ENCODE assay signal across 15 cellular contexts in genomic region chr22:38957046-38957770, GRCh38. TPM values are rescaled to one million over a fixed set of nuclear protein-coding genes. Genes with fewer than 3 reads are reported as not detected.
DNase-seq lines count a peak whose midpoint lies in the region; ATAC-seq, FAIRE-seq and TF ChIP-seq lines count a peak whose summit lies in the region.
"Had no signal": no experiment of that assay in that cellular context is flagged by ENCODE, and none has a peak within 500 bp of the region (broad histone marks: within the 10 kb centered on the region; RNA-seq: fewer than 3 reads in every experiment).

TSS of gene APOBEC3A (plus strand) at chr22:38957609. CDS start at chr22:38957692, 83 bp downstream.

- no peak within 1 kb of the TSS for H2BK20ac ChIP-seq in IMR-90 (ENCODE audit: low read depth, low read length)
- H2BK20ac ChIP-seq in H1 (ENCODE audit: low read length), result no peak within 1 kb of the TSS

- 69% methylated on average over 6 of the region's 11 CpGs; no CpG with 5 or more reads in 1 of the 2 experiments for WGBS in IMR-90 (ENCODE audit: extremely low coverage in 2 of 2, insufficient read length in 1 of 2), 2 experiments
- 92% methylated on average over 11 of the region's 11 CpGs; no CpG with 5 or more reads in 1 of the 2 experiments for WGBS in H1 (ENCODE audit: extremely low coverage in 1 of 2, insufficient coverage in 1 of 2, insufficient read length in 1 of 2, insufficient replicate concordance in 2 of 2, low coverage in 1 of 2, low lambda C conversion rate in 2 of 2, missing lambda C conversion rate in 1 of 2), 2 experiments

- no peaks in the 10 kb centered on the region for H3K36me3 Mint-ChIP-seq in natural killer cell treated with Interleukin-12 subunit alpha and Interleukin-12 subunit beta and Interleukin-15 and Interleukin-18, amount 100 ng/mL, for 72 hours
- H3K36me3 Mint-ChIP-seq: CD8-positive, alpha-beta T cell; stimulated activated naive B cell treated with anti-CD40 and anti-IgM and Interleukin-4, amounts not matched to agents 10 μg/mL and 1 μg/mL and 100 μg/mL, for 72 hours had no signal

- no peak within 1 kb of the TSS for H2BK12ac ChIP-seq in H1 (ENCODE audit: low read depth, low read length)

- no peak for DNase-seq in IMR-90
- no peak for DNase-seq in H1 (ENCODE audit: low read depth in 1 of 2, low spot score in 2 of 2)
- DNase-seq in natural killer cell treated with Interleukin-12 subunit alpha and Interleukin-12 subunit beta and Interleukin-15 and Interleukin-18, amount 100 ng/mL, for 72 hours (ENCODE audit: low spot score), result peak; percentile 56
- DNase-seq in H4 (ENCODE audit: low spot score), result no peak
- no peak for DNase-seq in stimulated activated CD4-positive, alpha-beta T cell treated with anti-CD3 and anti-CD28 coated beads, Interleukin-2, amount 100 ng/mL, for 24 hours
- DNase-seq: CD8-positive, alpha-beta T cell; GF-D8; hippocampal formation; mesenchymal stem cell; NCI-H2171 treated with DMSO at 0.1 percent for 48 hours; OCI-M1; stimulated activated naive B cell treated with anti-CD40 and anti-IgM and Interleukin-4, amounts not matched to agents 10 μg/mL and 1 μg/mL and 100 μg/mL, for 72 hours had no signal

- H3K4me1 ChIP-seq in BLaER1 treated with 17β-estradiol and CSF1 and Interleukin-3, amounts not matched to agents 10 nM and 100 nM, result peaks cover 28 to 81% (median 65%) of the 10 kb centered on the region in 10 experiments
- H3K4me1 ChIP-seq in IMR-90 (ENCODE audit: control insufficient read depth, insufficient read depth, low read length) (no peaks in the 10 kb centered on the region), H1 (replicated peaks in 1 of 4; ENCODE audit: control insufficient read depth in 3 of 4, insufficient read depth in 4 of 4, low read length in 3 of 4) (no peaks in the 10 kb centered on the region)

- POLR2A ChIA-PET in IMR-90 (lab: Charles Lee; ENCODE audit: unreplicated experiment) (no interaction called here), H1 (lab: Charles Lee; ENCODE audit: partially characterized antibody) (interaction anchor here (1.3 kb wide), 1 partner anchor 9 kb away, joined by 3 read pairs; no protein-coding TSS in a partner anchor)

- peak within 1 kb of the TSS in 1 of 11 experiments; percentile 46; a peak in 1 of 22 replicates for H3K9ac ChIP-seq in BLaER1 treated with 17β-estradiol and CSF1 and Interleukin-3, amounts not matched to agents 10 nM and 100 nM
- H3K9ac ChIP-seq in IMR-90 (ENCODE audit: low read depth, low read length), result no peak within 1 kb of the TSS
- H3K9ac ChIP-seq in H1 (replicated peaks in 1 of 4; ENCODE audit: extremely low read depth in 1 of 4, low read depth in 3 of 4, low read length in 3 of 4), result no peak within 1 kb of the TSS

- in situ Hi-C loops in IMR-90 (cut with MboI; ENCODE audit: low sequenced_read_pairs), result no loop called here

- no peaks in the 10 kb centered on the region for H3K9me3 Mint-ChIP-seq in natural killer cell treated with Interleukin-12 subunit alpha and Interleukin-12 subunit beta and Interleukin-15 and Interleukin-18, amount 100 ng/mL, for 72 hours
- H3K9me3 Mint-ChIP-seq: CD8-positive, alpha-beta T cell; stimulated activated naive B cell treated with anti-CD40 and anti-IgM and Interleukin-4, amounts not matched to agents 10 μg/mL and 1 μg/mL and 100 μg/mL, for 72 hours had no signal

- TF ChIP-seq POLR2A in IMR-90 (IDR thresholded peaks at IDR 0.05; ENCODE audit: low read depth, low read length) (no peak), H1 (IDR thresholded peaks at IDR 0.05; ENCODE audit: control extremely low read depth in 1 of 2, low read depth in 2 of 2, low read length in 2 of 2) (no peak)

- peak within 1 kb of the TSS in 2 of 10 experiments; percentile 24 to 44; a peak in 1 of 20 replicates for H3K4me3 ChIP-seq in BLaER1 treated with 17β-estradiol and CSF1 and Interleukin-3, amounts not matched to agents 10 nM and 100 nM
- H3K4me3 ChIP-seq in IMR-90 (ENCODE audit: insufficient read depth, low read depth, low read length) (no peak within 1 kb of the TSS), H1 (ENCODE audit: extremely low read depth in 1 of 4, insufficient read depth in 2 of 4, low read depth in 3 of 4, low read length in 4 of 4) (no peak within 1 kb of the TSS)

- no peak within 1 kb of the TSS for H2AK5ac ChIP-seq in IMR-90 (ENCODE audit: low read depth, low read length)
- 0 out of 2 replicates have a peak within 1 kb of the TSS, but pooled peaks have one; percentile 39 for H2AK5ac ChIP-seq in H1 (ENCODE audit: low read depth, low read length)

- no peak within 1 kb of the TSS for H3K56ac ChIP-seq in IMR-90 (ENCODE audit: extremely low read depth, insufficient read depth, low read length)
- no peak within 1 kb of the TSS for H3K56ac ChIP-seq in H1 (replicated peaks; ENCODE audit: insufficient read length, low read depth, low read length)

- no peak within 1 kb of the TSS for H3K4ac ChIP-seq in IMR-90 (ENCODE audit: low read depth, low read length)
- no peak within 1 kb of the TSS for H3K4ac ChIP-seq in H1 (replicated peaks; ENCODE audit: insufficient read length, low read depth, low read length)

- H2BK15ac ChIP-seq in IMR-90 (ENCODE audit: low read depth, low read length) (no peak within 1 kb of the TSS), H1 (ENCODE audit: low read length) (no peak within 1 kb of the TSS)

- dilution Hi-C loops in IMR-90 (cut with HindIII; ENCODE audit: low sequenced_read_pairs, unreplicated experiment), result no loop called here

- no peak for TF ChIP-seq EP300 in H1 (IDR thresholded peaks at IDR 0.05; ENCODE audit: borderline replicate concordance in 1 of 2, low read depth in 2 of 2, low read length in 2 of 2)

- CTCF ChIA-PET in IMR-90 (lab: Yijun Ruan, JAX), result no interaction called here
- CTCF ChIA-PET in H1 (lab: Charles Lee; ENCODE audit: partially characterized antibody), result no interaction called here

- intact Hi-C loops in IMR-90 (cut with micrococcal nuclease), result no loop called here

- H2BK120ac ChIP-seq in IMR-90 (ENCODE audit: low read depth, low read length) (no peak within 1 kb of the TSS), H1 (replicated peaks; ENCODE audit: low read depth, low read length) (no peak within 1 kb of the TSS)

- H3K18ac ChIP-seq in IMR-90 (ENCODE audit: low read depth, low read length) (no peak within 1 kb of the TSS), H1 (ENCODE audit: extremely low read depth, low read length) (no peak within 1 kb of the TSS; the same call in 1 of the 2 replicates)

- peak within 1 kb of the TSS in 8 of 11 experiments; percentile 12 to 91 (median 54); a peak in 13 of 22 replicates for H3K4me2 ChIP-seq in BLaER1 treated with 17β-estradiol and CSF1 and Interleukin-3, amounts not matched to agents 10 nM and 100 nM
- H3K4me2 ChIP-seq in IMR-90 (ENCODE audit: low read depth, low read length) (no peak within 1 kb of the TSS), H1 (ENCODE audit: insufficient read depth in 1 of 2, low read depth in 2 of 2, low read length in 2 of 2) (no peak within 1 kb of the TSS)

- H3K27ac Mint-ChIP-seq in natural killer cell treated with Interleukin-12 subunit alpha and Interleukin-12 subunit beta and Interleukin-15 and Interleukin-18, amount 100 ng/mL, for 72 hours, result peak within 1 kb of the TSS; percentile 47 to 89
- H3K27ac Mint-ChIP-seq: CD8-positive, alpha-beta T cell; stimulated activated naive B cell treated with anti-CD40 and anti-IgM and Interleukin-4, amounts not matched to agents 10 μg/mL and 1 μg/mL and 100 μg/mL, for 72 hours had no signal

- TF ChIP-seq CTCF in IMR-90 (conservative IDR thresholded peaks at IDR 0.05; ENCODE audit: low read depth, low read length) (no peak), H1 (IDR thresholded peaks at IDR 0.05; ENCODE audit: control extremely low read depth in 1 of 3, insufficient read depth in 1 of 3, low read depth in 1 of 3, low read length in 3 of 3) (no peak)

- H4K5ac ChIP-seq in IMR-90 (ENCODE audit: low read depth, low read length), result no peak within 1 kb of the TSS
- H4K5ac ChIP-seq in H1 (ENCODE audit: insufficient read length, low read depth, low read length), result no peak within 1 kb of the TSS

- H3K9me3 ChIP-seq in BLaER1 treated with 17β-estradiol and CSF1 and Interleukin-3, amounts not matched to agents 10 nM and 100 nM (replicated peaks in 1 of 11), result no peaks in the 10 kb centered on the region
- H3K9me3 ChIP-seq in IMR-90 (ENCODE audit: control insufficient read depth, insufficient read depth, low read length), result no peaks in the 10 kb centered on the region
- H3K9me3 ChIP-seq in H1 (ENCODE audit: insufficient read depth in 2 of 2, low read depth in 1 of 2, low read length in 1 of 2), result no peaks in the 10 kb centered on the region

- H2AK9ac ChIP-seq in IMR-90 (replicated peaks; ENCODE audit: low read depth, low read length, poor library complexity), result no peak within 1 kb of the TSS

- H3K27me3 Mint-ChIP-seq in natural killer cell treated with Interleukin-12 subunit alpha and Interleukin-12 subunit beta and Interleukin-15 and Interleukin-18, amount 100 ng/mL, for 72 hours, result peaks cover 10 to 11% of the 10 kb centered on the region in 2 donors

- no TSS peak for BruUV-seq in IMR-90 (replicated peaks; lab: Mats Ljungman, UMichigan)

- no peak within 1 kb of the TSS for H4K8ac ChIP-seq in IMR-90 (ENCODE audit: low read depth in 2 of 2, low read length in 2 of 2)
- H4K8ac ChIP-seq in H1 (ENCODE audit: extremely low read depth, insufficient read depth, low read length), result no peak within 1 kb of the TSS

- H3K23ac ChIP-seq in IMR-90 (ENCODE audit: low read depth, low read length) (no peak within 1 kb of the TSS), H1 (ENCODE audit: insufficient read length) (no peak within 1 kb of the TSS)

- H2BK5ac ChIP-seq in IMR-90 (ENCODE audit: low read depth, low read length, poor library complexity, severe bottlenecking) (no peak within 1 kb of the TSS), H1 (ENCODE audit: low read depth, low read length) (no peak within 1 kb of the TSS)

- H3K4me1 Mint-ChIP-seq in natural killer cell treated with Interleukin-12 subunit alpha and Interleukin-12 subunit beta and Interleukin-15 and Interleukin-18, amount 100 ng/mL, for 72 hours (ENCODE audit: low read depth in 2 of 2), result peaks cover 24 to 44% of the 10 kb centered on the region in 2 donors

- no peak within 1 kb of the TSS for H3K14ac ChIP-seq in IMR-90 (replicated peaks; ENCODE audit: low read depth, low read length)
- H3K14ac ChIP-seq in H1 (ENCODE audit: insufficient read length), result no peak within 1 kb of the TSS

- no peaks in the 10 kb centered on the region for H3K36me3 ChIP-seq in BLaER1 treated with 17β-estradiol and CSF1 and Interleukin-3, amounts not matched to agents 10 nM and 100 nM
- no peaks in the 10 kb centered on the region for H3K36me3 ChIP-seq in IMR-90 (ENCODE audit: control insufficient read depth, insufficient read depth, low read length)
- H3K36me3 ChIP-seq in H1 (ENCODE audit: control insufficient read depth in 2 of 4, insufficient read depth in 4 of 4, low read length in 3 of 4), result no peaks in the 10 kb centered on the region

- H3K27me3 ChIP-seq in BLaER1 treated with 17β-estradiol and CSF1 and Interleukin-3, amounts not matched to agents 10 nM and 100 nM, result no peaks in the 10 kb centered on the region
- H3K27me3 ChIP-seq in IMR-90 (ENCODE audit: control insufficient read depth, insufficient read depth, low read length), result peaks cover 60% of the 10 kb centered on the region
- H3K27me3 ChIP-seq in H1 (replicated peaks in 1 of 4; ENCODE audit: control insufficient read depth in 3 of 4, extremely low read depth in 1 of 4, insufficient read depth in 3 of 4, low read length in 3 of 4), result no peaks in the 10 kb centered on the region; a peak in 1 of 7 replicates

- H3K9me1 ChIP-seq in IMR-90 (ENCODE audit: insufficient read depth, low read length), result no peaks in the 10 kb centered on the region

- no peak for FAIRE-seq in H1 (lab: Jason Lieb, UNC)

- H3K79me1 ChIP-seq in IMR-90 (ENCODE audit: low read depth in 1 of 2, low read length in 2 of 2) (no peaks in the 10 kb centered on the region), H1 (ENCODE audit: low read depth, low read length) (no peaks in the 10 kb centered on the region)

- H4K91ac ChIP-seq in IMR-90 (ENCODE audit: insufficient read depth, low read depth, low read length), result no peak within 1 kb of the TSS
- H4K91ac ChIP-seq in H1 (replicated peaks; ENCODE audit: insufficient read length, low read length), result no peak within 1 kb of the TSS

- ATAC-seq in IMR-90 (ENCODE audit: low read depth), result no peak
- ATAC-seq in natural killer cell treated with Interleukin-12 subunit alpha and Interleukin-12 subunit beta and Interleukin-15 and Interleukin-18, amount 100 ng/mL, for 72 hours, result no peak
- no peak for ATAC-seq in GM19467 (IDR thresholded peaks at IDR 0.05; ENCODE audit: unreplicated experiment)
- ATAC-seq in GM18502 (IDR thresholded peaks at IDR 0.05; ENCODE audit: poor library complexity, unreplicated experiment), result no peak
- ATAC-seq: CD8-positive, alpha-beta T cell had no signal

- no peaks in the 10 kb centered on the region for H4K20me1 ChIP-seq in BLaER1 treated with 17β-estradiol and CSF1 and Interleukin-3, amounts not matched to agents 10 nM and 100 nM
- H4K20me1 ChIP-seq in IMR-90 (ENCODE audit: insufficient read depth, low read length) (no peaks in the 10 kb centered on the region; the same call in 1 of the 2 replicates), H1 (replicated peaks in 1 of 2; ENCODE audit: control insufficient read depth in 1 of 2, insufficient read depth in 2 of 2, low read length in 2 of 2) (no peaks in the 10 kb centered on the region)

- H2AFZ ChIP-seq in IMR-90 (replicated peaks; ENCODE audit: low read length, poor library complexity) (no peak within 1 kb of the TSS), H1 (ENCODE audit: low read length) (no peak within 1 kb of the TSS)

- no peak within 1 kb of the TSS for H3K4me3 Mint-ChIP-seq in natural killer cell treated with Interleukin-12 subunit alpha and Interleukin-12 subunit beta and Interleukin-15 and Interleukin-18, amount 100 ng/mL, for 72 hours
- H3K4me3 Mint-ChIP-seq: CD8-positive, alpha-beta T cell; stimulated activated naive B cell treated with anti-CD40 and anti-IgM and Interleukin-4, amounts not matched to agents 10 μg/mL and 1 μg/mL and 100 μg/mL, for 72 hours had no signal

- H3K23me2 ChIP-seq in H1 (ENCODE audit: low read depth, low read length), result no peaks in the 10 kb centered on the region

- TF ChIP-seq RAD21 in IMR-90 (IDR thresholded peaks at IDR 0.05; ENCODE audit: low read length), result no peak
- no peak for TF ChIP-seq RAD21 in H1 (IDR thresholded peaks at IDR 0.05 in 1 of 2, conservative IDR thresholded peaks at IDR 0.05 in 1 of 2; ENCODE audit: low read depth in 2 of 2, low read length in 2 of 2)

- H3K27ac ChIP-seq in BLaER1 treated with 17β-estradiol and CSF1 and Interleukin-3, amounts not matched to agents 10 nM and 100 nM, result peak within 1 kb of the TSS in 3 of 11 experiments; percentile 26 to 58 (median 27); a peak in 4 of 22 replicates
- H3K27ac ChIP-seq in IMR-90 (ENCODE audit: insufficient read depth, low read length) (no peak within 1 kb of the TSS), H1 (ENCODE audit: low read depth, low read length) (no peak within 1 kb of the TSS)

- H3K79me2 ChIP-seq in H1 (ENCODE audit: control insufficient read depth in 1 of 2, insufficient read depth in 2 of 2, low read length in 2 of 2), result no peaks in the 10 kb centered on the region

RNA-seq across cellular contexts. Expression of gene APOBEC3A, which starts in this region (rescaled TPM):
- not detected in 2 replicates for total RNA-seq in IMR-90 (2012; rRNA removed)
- polyA plus RNA-seq in IMR-90 (2012; rRNA removed) (not detected in 2 replicates), H1 (2011; rRNA removed) (not detected in 2 replicates)
- polyA plus RNA-seq in IMR-90 (2012; cell fraction: cytosol; rRNA removed), result not detected in 2 replicates
- polyA plus RNA-seq in IMR-90 (2012; cell fraction: nucleus; rRNA removed; ENCODE audit: low replicate concordance), result not detected in 2 replicates
- not detected in 2 replicates for total RNA-seq in H1 (2021; fragmentation: NEBNext Ultra II Directional; extraction: Animal tissue kit (Norgen Biotek cat#: 25700))
- polyA plus RNA-seq in H1 (2011; cell fraction: cytosol; rRNA removed), result not detected
- not detected for polyA plus RNA-seq in H1 (2011; cell fraction: nucleus; rRNA removed)
- not detected in 4 replicates for polyA plus RNA-seq in H1 (2012, experiment 1 of 2)
- not detected for polyA plus RNA-seq in H1 (2012, experiment 2 of 2)
- polyA plus RNA-seq in H1 (2013, experiment 1 of 2), result 0.04 TPM
- not detected for polyA plus RNA-seq in H1 (2013, experiment 2 of 2)
- not detected in 2 replicates for polyA minus RNA-seq in H1 (2011; rRNA and poly(A)+ RNA removed)
- not detected for polyA minus RNA-seq in H1 (2011; cell fraction: cytosol; rRNA and poly(A)+ RNA removed)
- not detected for polyA minus RNA-seq in H1 (2011; cell fraction: nucleus; rRNA and poly(A)+ RNA removed)
- total RNA-seq in natural killer cell treated with Interleukin-12 subunit alpha and Interleukin-12 subunit beta and Interleukin-15 and Interleukin-18, amount 100 ng/mL, for 72 hours, result 1 to 10 TPM in 1 of 2 donors, not detected in 1; 3.3 TPM
- not detected in 2 replicates for total RNA-seq in H4 (2014; rRNA removed; shearing (Covaris generic))
- total RNA-seq: CD8-positive, alpha-beta T cell had no signal

Comparison
In these comparisons a context has a peak if more than half of its experiments do, and no peak if none do; other contexts are left out.
1. H3K4me2 ChIP-seq: peak in BLaER1 treated with 17β-estradiol and CSF1 and Interleukin-3, amounts not matched to agents 10 nM and 100 nM (8 of 11); none in IMR-90 (single experiment) and H1 (0 of 2).